ENCODE assay signal across 8 cellular contexts in genomic region chr9:136245194-136246150, GRCh38. TPM values are rescaled to one million over a fixed set of nuclear protein-coding genes. Genes with fewer than 3 reads are reported as not detected.
A peak's percentile ranks its signal among the peaks of the same experiment; 100 is the strongest.
DNase-seq lines count a peak whose midpoint lies in the region; FAIRE-seq and TF ChIP-seq lines count a peak whose summit lies in the region.

Gene QSOX2, minus strand, starts transcription at chr9:136245812. Its CDS starts 9 bp downstream, at chr9:136245803.

- CTCF ChIA-PET in OCI-LY7 (lab: Charles Lee; ENCODE audit: unreplicated experiment) = no interaction called here

- peaks cover 48% of the 10 kb centered on the region for H3K4me1 ChIP-seq in OCI-LY7 (ENCODE audit: insufficient read depth, low read length, poor library complexity, severe bottlenecking)

- TF ChIP-seq CTCF in AG10803 (conservative IDR thresholded peaks at IDR 0.05; ENCODE audit: low read length) (no peak), OCI-LY7 (conservative IDR thresholded peaks at IDR 0.05; ENCODE audit: low read length) (no peak)

- H3K4me3 ChIP-seq in AG10803 (ENCODE audit: low read length) (peak within 1 kb of the TSS; percentile 72), OCI-LY7 (ENCODE audit: low read depth, low read length, poor library complexity, severe bottlenecking) (peak within 1 kb of the TSS; percentile 98)

- H3K27ac ChIP-seq in OCI-LY7 (ENCODE audit: low read depth, low read length, poor library complexity, severe bottlenecking) = peak within 1 kb of the TSS; percentile 86
- H3K27ac ChIP-seq in epithelial cell of prostate = no peak within 1 kb of the TSS

- H3K4me2 ChIP-seq in OCI-LY7 (ENCODE audit: low read length) = peak within 1 kb of the TSS; percentile 92

- POLR2A ChIA-PET in OCI-LY7 (lab: Charles Lee) = no interaction called here

- H2AFZ ChIP-seq in OCI-LY7 (ENCODE audit: low read length) = peak within 1 kb of the TSS; percentile 78; the same call in 1 of the 2 replicates

- no peaks in the 10 kb centered on the region for H3K9me3 ChIP-seq in OCI-LY7 (ENCODE audit: low read length)

- TF ChIP-seq POLR2A in GM19099 (IDR thresholded peaks at IDR 0.05; ENCODE audit: extremely low read depth, insufficient read length, low read depth) = peak; percentile 57

- peaks cover 23% of the 10 kb centered on the region for H4K20me1 ChIP-seq in OCI-LY7 (ENCODE audit: insufficient read depth, low read length)

- FAIRE-seq in HTR-8/SVneo (lab: Jason Lieb, UNC) = no peak

- intact Hi-C loops in OCI-LY7 (cut with micrococcal nuclease; ENCODE audit: unreplicated experiment) = no loop called here

- H3K36me3 ChIP-seq in OCI-LY7 (ENCODE audit: insufficient read depth, low read length) = peaks cover 35% of the 10 kb centered on the region

- H3K9me2 ChIP-seq in OCI-LY7 (ENCODE audit: insufficient read depth, low read length) = no peaks in the 10 kb centered on the region

- peaks cover 47% of the 10 kb centered on the region for H3K79me2 ChIP-seq in OCI-LY7 (ENCODE audit: insufficient read depth, low read depth, low read length)

- peak; percentile 70 for DNase-seq in AG10803 (ENCODE audit: low read depth)
- DNase-seq in HTR-8/SVneo (ENCODE audit: insufficient read length, low spot score) = peak; percentile 72
- peak; percentile 87 for DNase-seq in OCI-LY7 (ENCODE audit: low spot score)
- peak; percentile 81 for DNase-seq in activated T-cell treated with anti-CD3 and anti-CD28 coated beads for 4 hours
- peak; percentile 8 for DNase-seq in epithelial cell of prostate (ENCODE audit: low read depth, low spot score)
- peak; percentile 85 for DNase-seq in mucosa of gallbladder (ENCODE audit: low spot score)
- DNase-seq in stimulated activated CD8-positive, alpha-beta memory T cell treated with anti-CD3 and anti-CD28 coated beads, Interleukin-4, amount 100 ng/mL, for 1 hour (ENCODE audit: low read depth in 2 of 2, low spot score in 1 of 2) = peak; percentile 72 to 73

- BruUV-seq in OCI-LY7 (replicated peaks; lab: Mats Ljungman, UMichigan) = no TSS peak

RNA-seq across cellular contexts. Expression of gene QSOX2, which starts in this region (rescaled TPM):
- 47.8 and 50.0 TPM in 2 replicates for total RNA-seq in OCI-LY7 (2014; rRNA removed; shearing (Covaris generic))
- 57.5 and 57.9 TPM in 2 replicates for total RNA-seq in OCI-LY7 (2022)
- 8.4 TPM for total RNA-seq in mucosa of gallbladder

Comparison
In these comparisons a context has a peak if more than half of its experiments do, and no peak if none do; other contexts are left out.
1. DNase-seq: peak in every context shown above with its lines; median percentile 87 in OCI-LY7; 85 in mucosa of gallbladder; 81 in activated T-cell treated with anti-CD3 and anti-CD28 coated beads for 4 hours; 72 in stimulated activated CD8-positive, alpha-beta memory T cell treated with anti-CD3 and anti-CD28 coated beads, Interleukin-4, amount 100 ng/mL, for 1 hour; 72 in HTR-8/SVneo; 70 in AG10803; 8 in epithelial cell of prostate.